In genomic region chr9:31556667-31557463, GRCh38 we compare ENCODE assay signal across 23 cellular contexts.
DNase-seq lines count a peak whose midpoint lies in the region; ATAC-seq and TF ChIP-seq lines count a peak whose summit lies in the region.
"Had no signal": no experiment of that assay in that cellular context is flagged by ENCODE, and none has a peak within 500 bp of the region (broad histone marks: within the 10 kb centered on the region; RNA-seq: fewer than 3 reads in every experiment).

No MANE protein-coding gene starts in this region.

- no peak overlapping the region for H3K4me3 Mint-ChIP-seq in activated T-cell treated with anti-CD3 and anti-CD28 coated beads, Interleukin-2, amount 50 U/mL, for 24 hours
- no peak overlapping the region for H3K4me3 Mint-ChIP-seq in naive thymus-derived CD4-positive, alpha-beta T cell
- H3K4me3 Mint-ChIP-seq: CD8-positive, alpha-beta memory T cell; IgD-negative memory B cell had no signal

- DNase-seq in hepatocyte (ENCODE audit: low spot score) (no peak), smooth muscle cell (lab: John Stamatoyannopoulos, UW; ENCODE audit: unreplicated experiment) (no peak)
- DNase-seq in NK-92 treated with Interleukin-12 subunit alpha and Interleukin-12 subunit beta, amount 100 ng/mL, for 24 hours (lab: John Stamatoyannopoulos, UW): no peak
- DNase-seq in activated T-cell treated with anti-CD3 and anti-CD28 coated beads, Interleukin-2, amount 50 U/mL, for 24 hours: no peak
- DNase-seq in naive thymus-derived CD4-positive, alpha-beta T cell: no peak
- DNase-seq: Calu3; CD8-positive, alpha-beta memory T cell; DMS53; GDM1; Karpas-422; MV-4-11; NCI-H1105 treated with DMSO at 0.1 percent for 48 hours; NCI-H2029 treated with DMSO at 0.1 percent for 48 hours; NCI-H2171; NCI-H345; NCI-H524; Peyer's patch had no signal

- H3K27me3 ChIP-seq in hepatocyte: no peaks in the 10 kb centered on the region
- no peaks in the 10 kb centered on the region for H3K27me3 ChIP-seq in smooth muscle cell (ENCODE audit: low read depth)
- no peaks in the 10 kb centered on the region for H3K27me3 ChIP-seq in naive thymus-derived CD4-positive, alpha-beta T cell (ENCODE audit: control insufficient read depth in 2 of 2, insufficient read depth in 2 of 2, low read length in 2 of 2)
- H3K27me3 ChIP-seq: Peyer's patch had no signal

- intact Hi-C loops in naive thymus-derived CD4-positive, alpha-beta T cell (cut with micrococcal nuclease): loop anchor here in 1 of 2 donors (1.0 kb wide), 1 partner anchor 15 kb away; no protein-coding TSS in a partner anchor

- no peaks in the 10 kb centered on the region for H3K27me3 Mint-ChIP-seq in activated T-cell treated with anti-CD3 and anti-CD28 coated beads, Interleukin-2, amount 50 U/mL, for 24 hours
- H3K27me3 Mint-ChIP-seq in naive thymus-derived CD4-positive, alpha-beta T cell: no peaks in the 10 kb centered on the region
- H3K27me3 Mint-ChIP-seq: CD8-positive, alpha-beta memory T cell; IgD-negative memory B cell had no signal

- no peaks in the 10 kb centered on the region for H3F3A ChIP-seq in smooth muscle cell (ENCODE audit: low read depth)

- H4K20me1 ChIP-seq in hepatocyte (ENCODE audit: insufficient read depth, poor library complexity, severe bottlenecking) (no peaks in the 10 kb centered on the region), smooth muscle cell (ENCODE audit: low read depth) (no peaks in the 10 kb centered on the region)

- no peak overlapping the region for H3K27ac ChIP-seq in hepatocyte
- no peak overlapping the region for H3K27ac ChIP-seq in smooth muscle cell (ENCODE audit: low read depth)
- no peak overlapping the region for H3K27ac ChIP-seq in naive thymus-derived CD4-positive, alpha-beta T cell (ENCODE audit: low read depth, low read length)
- H3K27ac ChIP-seq: C4-2B, Peyer's patch had no signal

- H3K79me2 ChIP-seq in hepatocyte (no peaks in the 10 kb centered on the region), smooth muscle cell (ENCODE audit: low read depth) (no peaks in the 10 kb centered on the region)

- ATAC-seq in GM18502 (IDR thresholded peaks at IDR 0.05; ENCODE audit: poor library complexity, unreplicated experiment) (peak; percentile 69), GM18870 (IDR thresholded peaks at IDR 0.05; ENCODE audit: unreplicated experiment) (peak; percentile 95), HG02870 (IDR thresholded peaks at IDR 0.05; ENCODE audit: unreplicated experiment) (peak; percentile 85)
- ATAC-seq in naive thymus-derived CD4-positive, alpha-beta T cell: no peak
- ATAC-seq: SK-N-SH treated with all-trans-retinoic acid at 6 μM for 48 hours had no signal

- WGBS in hepatocyte (ENCODE audit: low lambda C conversion rate, missing lambda C conversion rate): 77% methylated on average over 3 of the region's 3 CpGs
- 96% methylated on average over 3 of the region's 3 CpGs for WGBS in smooth muscle cell (ENCODE audit: low lambda C conversion rate)

- H3K36me3 ChIP-seq in hepatocyte (replicated peaks; ENCODE audit: insufficient read depth, low read depth) (no peaks in the 10 kb centered on the region), smooth muscle cell (ENCODE audit: low read depth) (no peaks in the 10 kb centered on the region)
- H3K36me3 ChIP-seq in naive thymus-derived CD4-positive, alpha-beta T cell (ENCODE audit: control insufficient read depth in 2 of 3, insufficient read depth in 3 of 3, low read length in 3 of 3): no peaks in the 10 kb centered on the region
- H3K36me3 ChIP-seq: Peyer's patch had no signal

- peak overlapping the region; percentile 54 for H3K4me2 ChIP-seq in hepatocyte
- no peak overlapping the region for H3K4me2 ChIP-seq in smooth muscle cell

- peaks cover 6% of the 10 kb centered on the region for H3K4me1 ChIP-seq in hepatocyte (ENCODE audit: insufficient read depth)
- H3K4me1 ChIP-seq in smooth muscle cell (ENCODE audit: low read depth): no peaks in the 10 kb centered on the region
- no peaks in the 10 kb centered on the region for H3K4me1 ChIP-seq in naive thymus-derived CD4-positive, alpha-beta T cell (ENCODE audit: control insufficient read depth in 2 of 2, insufficient read depth in 2 of 2, low read length in 2 of 2)
- H3K4me1 ChIP-seq: Peyer's patch had no signal

- H3K36me3 Mint-ChIP-seq in activated T-cell treated with anti-CD3 and anti-CD28 coated beads, Interleukin-2, amount 50 U/mL, for 24 hours (ENCODE audit: low read depth): no peaks in the 10 kb centered on the region
- H3K36me3 Mint-ChIP-seq in naive thymus-derived CD4-positive, alpha-beta T cell: no peaks in the 10 kb centered on the region
- H3K36me3 Mint-ChIP-seq: IgD-negative memory B cell had no signal

- H3K27ac Mint-ChIP-seq in activated T-cell treated with anti-CD3 and anti-CD28 coated beads, Interleukin-2, amount 50 U/mL, for 24 hours: no peak overlapping the region
- H3K27ac Mint-ChIP-seq in naive thymus-derived CD4-positive, alpha-beta T cell: peak overlapping the region in 1 of 9 donors; percentile 20
- H3K27ac Mint-ChIP-seq: CD8-positive, alpha-beta memory T cell; IgD-negative memory B cell had no signal

- H3K9me2 ChIP-seq in hepatocyte (replicated peaks; ENCODE audit: insufficient read depth): no peaks in the 10 kb centered on the region

- TF ChIP-seq CTCF in hepatocyte (IDR thresholded peaks at IDR 0.05; ENCODE audit: poor library complexity) (no peak), smooth muscle cell (IDR thresholded peaks at IDR 0.05; ENCODE audit: borderline replicate concordance, insufficient read depth, poor library complexity, severe bottlenecking) (no peak)

- H3K4me3 ChIP-seq in hepatocyte: no peak overlapping the region
- no peak overlapping the region for H3K4me3 ChIP-seq in smooth muscle cell
- H3K4me3 ChIP-seq in naive thymus-derived CD4-positive, alpha-beta T cell (ENCODE audit: low read length): no peak overlapping the region
- H3K4me3 ChIP-seq: Peyer's patch had no signal

- POLR2A ChIA-PET in naive thymus-derived CD4-positive, alpha-beta T cell (lab: Charles Lee): interaction anchor here (0.6 kb wide), 1 partner anchor 462 kb away, joined by 3 read pairs; no protein-coding TSS in a partner anchor

- no peak overlapping the region for H2AFZ ChIP-seq in hepatocyte
- no peak overlapping the region for H2AFZ ChIP-seq in smooth muscle cell (ENCODE audit: low read depth)

- CTCF ChIA-PET in naive thymus-derived CD4-positive, alpha-beta T cell (lab: Charles Lee): no interaction called here

- H3K9ac ChIP-seq in smooth muscle cell (ENCODE audit: low read depth): no peak overlapping the region

- H3K4me1 Mint-ChIP-seq in activated T-cell treated with anti-CD3 and anti-CD28 coated beads, Interleukin-2, amount 50 U/mL, for 24 hours (ENCODE audit: low read depth): no peaks in the 10 kb centered on the region
- peaks cover 0 to 5% (median 0%) of the 10 kb centered on the region in 7 donors for H3K4me1 Mint-ChIP-seq in naive thymus-derived CD4-positive, alpha-beta T cell
- H3K4me1 Mint-ChIP-seq: IgD-negative memory B cell had no signal

- H3K9me3 ChIP-seq in hepatocyte (ENCODE audit: low read depth) (no peaks in the 10 kb centered on the region), smooth muscle cell (replicated peaks; ENCODE audit: low read depth) (no peaks in the 10 kb centered on the region)
- no peaks in the 10 kb centered on the region for H3K9me3 ChIP-seq in naive thymus-derived CD4-positive, alpha-beta T cell (ENCODE audit: control insufficient read depth in 2 of 3, low read length in 3 of 3)
- H3K9me3 ChIP-seq: Peyer's patch had no signal

- peaks cover 2% of the 10 kb centered on the region for H3K9me3 Mint-ChIP-seq in activated T-cell treated with anti-CD3 and anti-CD28 coated beads, Interleukin-2, amount 50 U/mL, for 24 hours
- H3K9me3 Mint-ChIP-seq in naive thymus-derived CD4-positive, alpha-beta T cell: peaks cover 0 to 7% (median 0%) of the 10 kb centered on the region in 11 donors
- H3K9me3 Mint-ChIP-seq: IgD-negative memory B cell had no signal
